In the genomic region with DNA sequence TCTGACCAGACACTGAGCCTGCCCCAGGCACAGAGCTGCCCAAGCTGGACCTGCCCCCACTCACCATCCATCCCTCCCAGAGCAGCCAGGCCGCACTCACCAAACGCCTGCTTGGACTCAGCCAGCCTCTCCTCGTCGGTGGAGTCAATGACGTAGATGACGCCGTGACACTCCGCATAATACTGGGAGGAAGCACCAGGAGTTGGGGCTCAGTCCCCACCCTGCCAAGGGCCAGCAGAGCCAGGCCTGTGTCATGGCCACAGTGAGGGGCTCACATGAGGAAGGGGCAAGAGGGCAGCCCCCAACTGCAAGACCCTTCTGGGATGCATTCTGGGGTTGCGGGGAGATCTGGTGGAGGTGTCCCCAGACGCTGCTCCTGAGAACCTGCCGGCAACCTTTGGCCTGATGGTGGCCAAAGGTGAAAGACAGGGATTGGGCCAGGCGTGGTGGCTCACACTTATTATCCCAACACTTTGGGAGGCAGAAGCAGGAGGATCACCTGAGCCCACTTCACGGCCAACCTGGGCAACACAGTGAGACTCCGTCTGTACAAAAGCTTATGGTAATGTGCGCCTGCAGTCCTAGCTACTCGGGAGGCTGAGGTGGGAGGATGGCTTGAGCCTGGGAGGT, we compare ENCODE assay signal across 1 cellular context.
TF ChIP-seq lines count a peak whose summit lies in the region.

No MANE protein-coding gene starts in this region.

TF ChIP-seq in GM12891, 5 proteins besides CTCF, POLR2A, EP300 and RAD21:
- no peak for TF ChIP-seq PAX5 (IDR thresholded peaks at IDR 0.05; ENCODE audit: insufficient read depth, low read length, severe bottlenecking)
- no peak for TF ChIP-seq POLR2AphosphoS5 (IDR thresholded peaks at IDR 0.05; ENCODE audit: low read depth, low read length)
- TF ChIP-seq TAF1 (IDR thresholded peaks at IDR 0.05; ENCODE audit: low read depth, low read length), result no peak
- TF ChIP-seq SPI1 (IDR thresholded peaks at IDR 0.05; ENCODE audit: low read depth, low read length), result no peak
- no peak for TF ChIP-seq POU2F2 (IDR thresholded peaks at IDR 0.05; ENCODE audit: low read depth, low read length)
